ENCODE assay signal across 1 cellular context in genomic region chr9:125146247-125146646, GRCh38.
TF ChIP-seq lines count a peak whose summit lies in the region.

No MANE protein-coding gene starts in this region.

TF ChIP-seq in GM23338, 12 proteins besides CTCF, POLR2A, EP300 and RAD21:
- TF ChIP-seq POLR2AphosphoS5 (IDR thresholded peaks at IDR 0.05; ENCODE audit: low read depth) = no peak
- TF ChIP-seq CREB1 (CRISPR knock-in tag; IDR thresholded peaks at IDR 0.05; ENCODE audit: low read depth) = no peak
- no peak for TF ChIP-seq NANOG (IDR thresholded peaks at IDR 0.05; ENCODE audit: borderline replicate concordance)
- no peak for TF ChIP-seq REST (IDR thresholded peaks at IDR 0.05; ENCODE audit: unreplicated experiment)
- no peak for TF ChIP-seq ZNF331 (CRISPR knock-in tag; IDR thresholded peaks at IDR 0.05; ENCODE audit: low read depth)
- TF ChIP-seq JUNB (IDR thresholded peaks at IDR 0.05; ENCODE audit: unreplicated experiment) = no peak
- TF ChIP-seq ZNF462 (CRISPR knock-in tag; IDR thresholded peaks at IDR 0.05) = no peak
- TF ChIP-seq ZNF114 (CRISPR knock-in tag; IDR thresholded peaks at IDR 0.05) = no peak
- no peak for TF ChIP-seq STAT1 (IDR thresholded peaks at IDR 0.05; ENCODE audit: unreplicated experiment)
- TF ChIP-seq EZH2 (IDR thresholded peaks at IDR 0.05; ENCODE audit: low read depth, unreplicated experiment) = no peak
- TF ChIP-seq EZH2phosphoT487 (IDR thresholded peaks at IDR 0.05; ENCODE audit: unreplicated experiment) = no peak
- TF ChIP-seq ETS1 (IDR thresholded peaks at IDR 0.05) = no peak
